In the genomic region with DNA sequence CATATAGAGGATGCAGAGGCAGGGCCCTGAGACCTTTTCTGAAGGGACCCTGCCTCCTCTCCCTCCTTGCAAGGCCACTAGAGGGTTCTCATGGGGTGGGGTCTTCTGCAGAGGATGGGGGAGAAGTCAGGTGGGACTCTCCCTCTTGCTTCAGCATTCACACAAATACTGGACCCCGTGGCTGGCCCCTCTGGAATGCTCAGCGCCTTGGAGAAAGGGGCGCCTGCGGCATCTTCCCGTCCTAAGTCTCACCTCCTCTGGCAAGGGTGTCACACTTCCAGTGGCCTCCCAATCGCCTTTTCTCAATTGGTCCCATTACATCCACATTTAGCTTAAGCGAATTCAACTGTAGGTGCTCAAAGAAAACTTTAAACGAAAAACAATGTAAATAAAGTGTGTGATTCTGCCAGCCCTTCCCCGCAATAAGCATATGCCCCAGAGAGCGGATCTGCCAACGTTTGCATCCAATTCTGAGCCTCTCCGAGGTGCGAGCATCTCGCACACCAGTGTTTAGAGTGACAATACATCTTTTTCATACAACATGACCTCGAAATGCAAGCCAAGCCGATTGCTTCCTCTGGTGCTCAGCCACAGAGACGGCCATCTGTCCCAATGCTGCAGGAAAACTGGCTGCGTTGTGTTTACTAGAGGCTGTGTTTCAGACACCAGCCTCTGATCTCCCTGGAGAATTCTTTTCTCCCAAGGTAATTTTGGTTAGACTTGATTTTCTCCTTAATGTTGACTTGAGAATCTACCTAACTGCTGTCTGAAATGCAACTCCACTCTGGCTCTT, we compare ENCODE assay signal across 16 cellular contexts.
A peak's percentile ranks its signal among the peaks of the same experiment; 100 is the strongest.
DNase-seq lines count a peak whose midpoint lies in the region; ATAC-seq lines count a peak whose summit lies in the region.
"Had no signal": no experiment of that assay in that cellular context is flagged by ENCODE, and none has a peak within 500 bp of the region (broad histone marks: within the 10 kb centered on the region; RNA-seq: fewer than 3 reads in every experiment).

No MANE protein-coding gene starts in this region.

- DNase-seq in DMS 273 (lab: John Stamatoyannopoulos, UW; ENCODE audit: unreplicated experiment) (peak; percentile 35), DMS 273 treated with DMSO at 0.1 percent for 48 hours (lab: John Stamatoyannopoulos, UW) (no peak), NCI-H446 treated with DMSO at 0.1 percent for 48 hours (lab: John Stamatoyannopoulos, UW) (peak; percentile 42), cerebellar nuclear complex (lab: John Stamatoyannopoulos, UW) (peak; percentile 48 to 74), DMS53 treated with DMSO at 0.1 percent for 48 hours (lab: John Stamatoyannopoulos, UW; ENCODE audit: unreplicated experiment) (no peak), SIG-M5 treated with dmso at 0.1 percent for 504 hours (lab: John Stamatoyannopoulos, UW; ENCODE audit: unreplicated experiment) (no peak)
- DNase-seq: Caco-2; CD8-positive, alpha-beta memory T cell; DMS79 treated with DMSO at 0.1 percent for 48 hours; EL; GDM1; H7 had no signal

- ATAC-seq in GM19467 (IDR thresholded peaks at IDR 0.05; ENCODE audit: unreplicated experiment) (no peak), GM19328 (IDR thresholded peaks at IDR 0.05; ENCODE audit: unreplicated experiment) (no peak)
- ATAC-seq: GM23338, K562 had no signal

Comparison
In these comparisons a context has a peak if more than half of its experiments do, and no peak if none do; other contexts are left out.
1. DNase-seq: peak in DMS 273 (single experiment), NCI-H446 treated with DMSO at 0.1 percent for 48 hours (single experiment) and cerebellar nuclear complex (2 of 2); none in DMS 273 treated with DMSO at 0.1 percent for 48 hours (single experiment), DMS53 treated with DMSO at 0.1 percent for 48 hours (single experiment) and SIG-M5 treated with dmso at 0.1 percent for 504 hours (single experiment).